Comparison of ENCODE assay signal across 11 cellular contexts in genomic region chr6:148203281-148203925, GRCh38.
DNase-seq lines count a peak whose midpoint lies in the region; ATAC-seq and TF ChIP-seq lines count a peak whose summit lies in the region.
"Had no signal": no experiment of that assay in that cellular context is flagged by ENCODE, and none has a peak within 500 bp of the region (broad histone marks: within the 10 kb centered on the region; RNA-seq: fewer than 3 reads in every experiment).

No MANE protein-coding gene starts in this region.

- H3K9me3 Mint-ChIP-seq in osteocyte (ENCODE audit: unreplicated experiment), result no peaks in the 10 kb centered on the region

- H3K27me3 Mint-ChIP-seq in osteocyte (ENCODE audit: unreplicated experiment), result no peaks in the 10 kb centered on the region

- peak overlapping the region; percentile 4 for H3K4me3 Mint-ChIP-seq in osteocyte (ENCODE audit: unreplicated experiment)

- H3K9me2 ChIP-seq in MM.1S (replicated peaks; ENCODE audit: insufficient read depth, low read length), result no peaks in the 10 kb centered on the region

- H3K4me1 Mint-ChIP-seq in osteocyte (ENCODE audit: unreplicated experiment), result peaks cover 25% of the 10 kb centered on the region

- ATAC-seq in HG03280 (IDR thresholded peaks at IDR 0.05; ENCODE audit: unreplicated experiment) (peak; percentile 15), GM19452 (IDR thresholded peaks at IDR 0.05; ENCODE audit: unreplicated experiment) (no peak)

- H3K36me3 Mint-ChIP-seq in osteocyte (ENCODE audit: unreplicated experiment), result peaks cover 3% of the 10 kb centered on the region

- H2AFZ ChIP-seq in MM.1S (ENCODE audit: low read length), result no peak overlapping the region

- H3K4me3 ChIP-seq in MM.1S (ENCODE audit: low read length), result no peak overlapping the region

- H4K20me1 ChIP-seq in MM.1S (ENCODE audit: insufficient read depth, low read length), result no peaks in the 10 kb centered on the region

- no peaks in the 10 kb centered on the region for H3K9me3 ChIP-seq in MM.1S (replicated peaks; ENCODE audit: insufficient read depth, low read length)
- H3K9me3 ChIP-seq: ascending aorta had no signal

- H3K36me3 ChIP-seq in MM.1S (replicated peaks; ENCODE audit: insufficient read depth, low read length), result no peaks in the 10 kb centered on the region
- H3K36me3 ChIP-seq: ascending aorta had no signal

- no peaks in the 10 kb centered on the region for H3K79me2 ChIP-seq in MM.1S (ENCODE audit: low read length)

- no peak overlapping the region for H3K9ac ChIP-seq in MM.1S (ENCODE audit: low read length)

- DNase-seq in ELR (ENCODE audit: low read depth) (peak; percentile 53), astrocyte of the hippocampus (ENCODE audit: low read depth, low spot score) (peak; percentile 59), osteocyte (ENCODE audit: extremely low spot score, unreplicated experiment) (no peak), MM.1S (no peak), SIG-M5 treated with dmso at 0.1 percent for 504 hours (lab: John Stamatoyannopoulos, UW; ENCODE audit: unreplicated experiment) (no peak), LoVo (ENCODE audit: low spot score) (no peak)
- DNase-seq: erythroblast, kidney had no signal

- H3K27me3 ChIP-seq in MM.1S (replicated peaks; ENCODE audit: insufficient read depth, low read length), result peaks cover 79% of the 10 kb centered on the region
- H3K27me3 ChIP-seq: ascending aorta had no signal

- TF ChIP-seq CTCF in osteocyte (IDR thresholded peaks at IDR 0.05) (no peak), MM.1S (IDR thresholded peaks at IDR 0.05; ENCODE audit: low read length) (no peak)

- H3K27ac Mint-ChIP-seq in osteocyte (ENCODE audit: unreplicated experiment), result peak overlapping the region; percentile 64

- 0 out of 2 replicates have a peak, but pooled peaks cover 3% of the 10 kb centered on the region for H3K4me1 ChIP-seq in MM.1S (ENCODE audit: low read length)

- H3K27ac ChIP-seq in MM.1S (ENCODE audit: low read length), result no peak overlapping the region
- H3K27ac ChIP-seq: ascending aorta had no signal

- no peaks in the 10 kb centered on the region for H3F3A ChIP-seq in MM.1S (ENCODE audit: insufficient read depth, low read length)

- no peak overlapping the region for H3K4me2 ChIP-seq in MM.1S (ENCODE audit: low read depth, low read length)

Comparison
In these comparisons a context has a peak if more than half of its experiments do, and no peak if none do; other contexts are left out.
1. DNase-seq: peak in ELR (single experiment) and astrocyte of the hippocampus (single experiment); none in osteocyte (single experiment), MM.1S (single experiment), SIG-M5 treated with dmso at 0.1 percent for 504 hours (single experiment) and LoVo (single experiment).